ENCODE assay signal across 15 cellular contexts in the genomic region with DNA sequence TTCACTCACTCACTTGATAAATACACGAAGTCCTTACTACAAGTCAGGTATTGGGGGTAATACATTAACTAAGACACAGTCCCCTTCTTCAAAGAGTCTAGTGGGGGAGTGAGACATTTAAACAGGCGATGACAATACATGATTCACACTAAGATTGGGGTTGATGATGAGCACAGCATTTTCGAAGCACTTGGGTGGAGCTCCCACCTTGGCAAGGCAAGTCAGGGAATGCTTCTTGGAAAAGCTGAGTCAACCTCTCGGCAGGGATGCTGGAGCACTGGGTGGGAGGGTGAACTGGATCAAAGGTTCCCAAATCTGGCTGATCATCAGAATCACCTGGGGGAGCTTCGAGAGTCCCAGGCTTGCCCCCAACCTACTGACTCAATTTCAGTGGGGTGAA. TPM values are rescaled to one million over a fixed set of nuclear protein-coding genes. Genes with fewer than 3 reads are reported as not detected.
DNase-seq lines count a peak whose midpoint lies in the region; ATAC-seq and TF ChIP-seq lines count a peak whose summit lies in the region.
"Had no signal": no experiment of that assay in that cellular context is flagged by ENCODE, and none has a peak within 500 bp of the region (broad histone marks: within the 10 kb centered on the region; RNA-seq: fewer than 3 reads in every experiment).

No MANE protein-coding gene starts in this region.

- H3K27ac Mint-ChIP-seq in activated naive CD8-positive, alpha-beta T cell treated with anti-CD3 and anti-CD28 coated beads, Interleukin-2, amount 50 U/mL, for 24 hours: no peak overlapping the region
- H3K27ac Mint-ChIP-seq: activated B cell treated with CpG ODN at 0.5 μM for 24 hours, progenitor cell of endocrine pancreas had no signal

- no peaks in the 10 kb centered on the region for H3K36me3 ChIP-seq in H7 (replicated peaks; ENCODE audit: control insufficient read depth, insufficient read depth, low read length)
- H3K36me3 ChIP-seq: adrenal gland had no signal

- H3K4me1 Mint-ChIP-seq in activated naive CD8-positive, alpha-beta T cell treated with anti-CD3 and anti-CD28 coated beads, Interleukin-2, amount 50 U/mL, for 24 hours: no peaks in the 10 kb centered on the region
- H3K4me1 Mint-ChIP-seq: activated B cell treated with CpG ODN at 0.5 μM for 24 hours; CD8-positive, alpha-beta memory T cell had no signal

- no peak overlapping the region for H3K4me3 Mint-ChIP-seq in activated naive CD8-positive, alpha-beta T cell treated with anti-CD3 and anti-CD28 coated beads, Interleukin-2, amount 50 U/mL, for 24 hours
- H3K4me3 Mint-ChIP-seq: activated B cell treated with CpG ODN at 0.5 μM for 24 hours; CD8-positive, alpha-beta memory T cell had no signal

- H3K4me3 ChIP-seq in H7 (ENCODE audit: insufficient read depth, low read depth, low read length): no peak overlapping the region
- no peak overlapping the region for H3K4me3 ChIP-seq in skin epidermis
- H3K4me3 ChIP-seq: adrenal gland had no signal

- peak; percentile 42 for DNase-seq in H7
- DNase-seq in fibroblast of peridontal ligament (ENCODE audit: extremely low read depth): peak; percentile 39
- no peak for DNase-seq in NCI-H2227 (lab: John Stamatoyannopoulos, UW; ENCODE audit: unreplicated experiment)
- DNase-seq in iPS-NIHi11 (ENCODE audit: low spot score): no peak
- no peak for DNase-seq in activated naive CD8-positive, alpha-beta T cell treated with anti-CD3 and anti-CD28 coated beads, Interleukin-2, amount 50 U/mL, for 24 hours
- DNase-seq: activated B cell treated with CpG ODN at 0.5 μM for 24 hours; CD8-positive, alpha-beta memory T cell; effector CD8-positive, alpha-beta T cell; NCI-H1092 treated with DMSO at 0.1 percent for 48 hours; NCI-H526; SHP77 treated with DMSO at 0.1 percent for 48 hours had no signal

- peaks cover 2% of the 10 kb centered on the region for H3K27me3 ChIP-seq in H7 (ENCODE audit: control insufficient read depth, insufficient read depth, low read length)
- H3K27me3 ChIP-seq: adrenal gland had no signal

- ATAC-seq in SK-N-SH treated with all-trans-retinoic acid at 6 μM for 48 hours: peak; percentile 50; the same call in 2 of the 3 replicates
- ATAC-seq in activated naive CD8-positive, alpha-beta T cell treated with anti-CD3 and anti-CD28 coated beads, Interleukin-2, amount 50 U/mL, for 24 hours: no peak

- H3K27ac ChIP-seq in skin epidermis: peak overlapping the region in 18 of 21 experiments; percentile 10 to 76 (median 64)
- H3K27ac ChIP-seq: adrenal gland had no signal

- no peaks in the 10 kb centered on the region for H3K36me3 Mint-ChIP-seq in activated naive CD8-positive, alpha-beta T cell treated with anti-CD3 and anti-CD28 coated beads, Interleukin-2, amount 50 U/mL, for 24 hours (ENCODE audit: low read depth)
- H3K36me3 Mint-ChIP-seq: CD8-positive, alpha-beta memory T cell had no signal

- no peaks in the 10 kb centered on the region for H3K9me3 Mint-ChIP-seq in activated naive CD8-positive, alpha-beta T cell treated with anti-CD3 and anti-CD28 coated beads, Interleukin-2, amount 50 U/mL, for 24 hours
- H3K9me3 Mint-ChIP-seq: activated B cell treated with CpG ODN at 0.5 μM for 24 hours; CD8-positive, alpha-beta memory T cell had no signal

- H3K27me3 Mint-ChIP-seq in activated naive CD8-positive, alpha-beta T cell treated with anti-CD3 and anti-CD28 coated beads, Interleukin-2, amount 50 U/mL, for 24 hours: no peaks in the 10 kb centered on the region
- H3K27me3 Mint-ChIP-seq: activated B cell treated with CpG ODN at 0.5 μM for 24 hours had no signal

TF ChIP-seq in SK-N-SH treated with all-trans-retinoic acid at 6 μM for 48 hours, 23 proteins besides CTCF, POLR2A, EP300 and RAD21:
- TF ChIP-seq, protein P1, sequence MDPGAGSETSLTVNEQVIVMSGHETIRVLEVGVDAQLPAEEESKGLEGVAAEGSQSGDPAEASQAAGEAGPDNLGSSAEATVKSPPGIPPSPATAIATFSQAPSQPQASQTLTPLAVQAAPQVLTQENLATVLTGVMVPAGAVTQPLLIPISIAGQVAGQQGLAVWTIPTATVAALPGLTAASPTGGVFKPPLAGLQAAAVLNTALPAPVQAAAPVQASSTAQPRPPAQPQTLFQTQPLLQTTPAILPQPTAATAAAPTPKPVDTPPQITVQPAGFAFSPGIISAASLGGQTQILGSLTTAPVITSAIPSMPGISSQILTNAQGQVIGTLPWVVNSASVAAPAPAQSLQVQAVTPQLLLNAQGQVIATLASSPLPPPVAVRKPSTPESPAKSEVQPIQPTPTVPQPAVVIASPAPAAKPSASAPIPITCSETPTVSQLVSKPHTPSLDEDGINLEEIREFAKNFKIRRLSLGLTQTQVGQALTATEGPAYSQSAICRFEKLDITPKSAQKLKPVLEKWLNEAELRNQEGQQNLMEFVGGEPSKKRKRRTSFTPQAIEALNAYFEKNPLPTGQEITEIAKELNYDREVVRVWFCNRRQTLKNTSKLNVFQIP (CRISPR knock-in tag; IDR thresholded peaks at IDR 0.05; ENCODE audit: borderline replicate concordance, low read depth): no peak
- TF ChIP-seq GLIS3 (CRISPR knock-in tag; IDR thresholded peaks at IDR 0.05) (no peak), ZNF8 (CRISPR knock-in tag; IDR thresholded peaks at IDR 0.05) (no peak), TCF4 (CRISPR knock-in tag; IDR thresholded peaks at IDR 0.05; ENCODE audit: borderline replicate concordance) (no peak), TOX (CRISPR knock-in tag; IDR thresholded peaks at IDR 0.05; ENCODE audit: borderline replicate concordance) (no peak), ZNF70 (CRISPR knock-in tag; IDR thresholded peaks at IDR 0.05) (no peak), ZFP30 (CRISPR knock-in tag; IDR thresholded peaks at IDR 0.05) (no peak), ZFP3 (CRISPR knock-in tag; IDR thresholded peaks at IDR 0.05) (no peak), ZC3H10 (CRISPR knock-in tag; IDR thresholded peaks at IDR 0.05) (no peak), ARNTL (CRISPR knock-in tag; IDR thresholded peaks at IDR 0.05; ENCODE audit: borderline replicate concordance, low read depth) (no peak), ZNF565 (CRISPR knock-in tag; conservative IDR thresholded peaks at IDR 0.05; ENCODE audit: low read depth) (no peak), CSDC2 (CRISPR knock-in tag; IDR thresholded peaks at IDR 0.05) (no peak), OSR1 (CRISPR knock-in tag; IDR thresholded peaks at IDR 0.05) (no peak), BACH2 (CRISPR knock-in tag; IDR thresholded peaks at IDR 0.05; ENCODE audit: borderline replicate concordance) (no peak), SNAI2 (CRISPR knock-in tag; IDR thresholded peaks at IDR 0.05) (no peak), RARB (CRISPR knock-in tag; IDR thresholded peaks at IDR 0.05) (no peak), ISL1 (CRISPR knock-in tag; IDR thresholded peaks at IDR 0.05) (no peak), PPARA (CRISPR knock-in tag; IDR thresholded peaks at IDR 0.05; ENCODE audit: borderline replicate concordance) (no peak)
- TF ChIP-seq, protein P2, sequence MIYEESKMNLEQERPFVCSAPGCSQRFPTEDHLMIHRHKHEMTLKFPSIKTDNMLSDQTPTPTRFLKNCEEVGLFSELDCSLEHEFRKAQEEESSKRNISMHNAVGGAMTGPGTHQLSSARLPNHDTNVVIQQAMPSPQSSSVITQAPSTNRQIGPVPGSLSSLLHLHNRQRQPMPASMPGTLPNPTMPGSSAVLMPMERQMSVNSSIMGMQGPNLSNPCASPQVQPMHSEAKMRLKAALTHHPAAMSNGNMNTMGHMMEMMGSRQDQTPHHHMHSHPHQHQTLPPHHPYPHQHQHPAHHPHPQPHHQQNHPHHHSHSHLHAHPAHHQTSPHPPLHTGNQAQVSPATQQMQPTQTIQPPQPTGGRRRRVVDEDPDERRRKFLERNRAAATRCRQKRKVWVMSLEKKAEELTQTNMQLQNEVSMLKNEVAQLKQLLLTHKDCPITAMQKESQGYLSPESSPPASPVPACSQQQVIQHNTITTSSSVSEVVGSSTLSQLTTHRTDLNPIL (CRISPR knock-in tag; IDR thresholded peaks at IDR 0.05; ENCODE audit: low read depth): no peak
- TF ChIP-seq, protein P3, sequence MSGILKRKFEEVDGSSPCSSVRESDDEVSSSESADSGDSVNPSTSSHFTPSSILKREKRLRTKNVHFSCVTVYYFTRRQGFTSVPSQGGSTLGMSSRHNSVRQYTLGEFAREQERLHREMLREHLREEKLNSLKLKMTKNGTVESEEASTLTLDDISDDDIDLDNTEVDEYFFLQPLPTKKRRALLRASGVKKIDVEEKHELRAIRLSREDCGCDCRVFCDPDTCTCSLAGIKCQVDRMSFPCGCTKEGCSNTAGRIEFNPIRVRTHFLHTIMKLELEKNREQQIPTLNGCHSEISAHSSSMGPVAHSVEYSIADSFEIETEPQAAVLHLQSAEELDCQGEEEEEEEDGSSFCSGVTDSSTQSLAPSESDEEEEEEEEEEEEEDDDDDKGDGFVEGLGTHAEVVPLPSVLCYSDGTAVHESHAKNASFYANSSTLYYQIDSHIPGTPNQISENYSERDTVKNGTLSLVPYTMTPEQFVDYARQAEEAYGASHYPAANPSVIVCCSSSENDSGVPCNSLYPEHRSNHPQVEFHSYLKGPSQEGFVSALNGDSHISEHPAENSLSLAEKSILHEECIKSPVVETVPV (CRISPR knock-in tag; IDR thresholded peaks at IDR 0.05): no peak

RNA-seq across cellular contexts. Expression of a gene that starts 57.9 kb away (rescaled TPM):
- 160 and 234 TPM in 2 replicates for total RNA-seq in H7 (2014; rRNA removed; shearing (Covaris generic))

Comparison
In these comparisons a context has a peak if more than half of its experiments do, and no peak if none do; other contexts are left out.
1. DNase-seq: peak in H7 (single experiment) and fibroblast of peridontal ligament (single experiment); none in NCI-H2227 (single experiment), iPS-NIHi11 (single experiment) and activated naive CD8-positive, alpha-beta T cell treated with anti-CD3 and anti-CD28 coated beads, Interleukin-2, amount 50 U/mL, for 24 hours (single experiment).